9 cellular contexts compared by ENCODE assay signal in genomic region chr3:155233213-155233612, GRCh38.
DNase-seq lines count a peak whose midpoint lies in the region; ATAC-seq and TF ChIP-seq lines count a peak whose summit lies in the region.
"Had no signal": no experiment of that assay in that cellular context is flagged by ENCODE, and none has a peak within 500 bp of the region (broad histone marks: within the 10 kb centered on the region; RNA-seq: fewer than 3 reads in every experiment).

No MANE protein-coding gene starts in this region.

- H3K9me3 ChIP-seq in HEK293 (ENCODE audit: control insufficient read depth, insufficient read depth, low read depth, low read length) (no peaks in the 10 kb centered on the region), hepatocyte (ENCODE audit: low read depth) (no peaks in the 10 kb centered on the region)
- H3K9me3 ChIP-seq in naive thymus-derived CD4-positive, alpha-beta T cell (ENCODE audit: control insufficient read depth in 2 of 3, low read length in 3 of 3): no peaks in the 10 kb centered on the region

- H3K79me2 ChIP-seq in hepatocyte: no peaks in the 10 kb centered on the region

- DNase-seq in astrocyte of the cerebellum (ENCODE audit: low read depth): peak; percentile 38
- peak; percentile 45 for DNase-seq in hepatocyte (ENCODE audit: low spot score)
- DNase-seq in superior temporal gyrus (ENCODE audit: extremely low spot score): peak; percentile 61
- DNase-seq in naive thymus-derived CD4-positive, alpha-beta T cell: no peak
- DNase-seq in ACHN: no peak

- H3K9me2 ChIP-seq in hepatocyte (replicated peaks; ENCODE audit: insufficient read depth): no peaks in the 10 kb centered on the region

- no peak overlapping the region for H3K27ac ChIP-seq in HEK293 (ENCODE audit: extremely low read depth, low read depth, low read length)
- H3K27ac ChIP-seq in hepatocyte: peak overlapping the region; percentile 70
- no peak overlapping the region for H3K27ac ChIP-seq in naive thymus-derived CD4-positive, alpha-beta T cell (ENCODE audit: low read depth, low read length)
- H3K27ac ChIP-seq: HL-60 had no signal

- no peaks in the 10 kb centered on the region for H3K4me1 ChIP-seq in HEK293 (ENCODE audit: control insufficient read depth, insufficient read depth, low read length)
- peaks cover 9% of the 10 kb centered on the region for H3K4me1 ChIP-seq in hepatocyte (ENCODE audit: insufficient read depth)
- no peaks in the 10 kb centered on the region for H3K4me1 ChIP-seq in naive thymus-derived CD4-positive, alpha-beta T cell (ENCODE audit: control insufficient read depth in 2 of 2, insufficient read depth in 2 of 2, low read length in 2 of 2)

- CTCF ChIA-PET in HEK293 (lab: Yijun Ruan, JAX): no interaction called here
- CTCF ChIA-PET in naive thymus-derived CD4-positive, alpha-beta T cell (lab: Charles Lee): no interaction called here

- no peaks in the 10 kb centered on the region for H3K4me1 Mint-ChIP-seq in naive thymus-derived CD4-positive, alpha-beta T cell

- H3K4me3 Mint-ChIP-seq in naive thymus-derived CD4-positive, alpha-beta T cell: no peak overlapping the region

- peak overlapping the region; percentile 8 for H3K4me2 ChIP-seq in hepatocyte

- WGBS in hepatocyte (ENCODE audit: low lambda C conversion rate, missing lambda C conversion rate): 51% methylated on average over 2 of the region's 2 CpGs

- H2AFZ ChIP-seq in hepatocyte: peak overlapping the region; percentile 13

- H3K36me3 ChIP-seq in HEK293 (ENCODE audit: control insufficient read depth in 2 of 2, insufficient read depth in 1 of 2, low read length in 2 of 2): no peaks in the 10 kb centered on the region
- H3K36me3 ChIP-seq in hepatocyte (replicated peaks; ENCODE audit: insufficient read depth, low read depth): no peaks in the 10 kb centered on the region
- H3K36me3 ChIP-seq in naive thymus-derived CD4-positive, alpha-beta T cell (ENCODE audit: control insufficient read depth in 2 of 3, insufficient read depth in 3 of 3, low read length in 3 of 3): no peaks in the 10 kb centered on the region

- in situ Hi-C loops in astrocyte of the cerebellum (cut with HindIII; ENCODE audit: low sequenced_read_pairs) (no loop called here), ACHN (cut with HindIII; ENCODE audit: low pct_ligation_motif_present, low pct_unique_long_range_greater_than_20kb, low sequenced_read_pairs) (no loop called here)

- no peaks in the 10 kb centered on the region for H3K27me3 ChIP-seq in hepatocyte
- H3K27me3 ChIP-seq in naive thymus-derived CD4-positive, alpha-beta T cell (ENCODE audit: control insufficient read depth in 2 of 2, insufficient read depth in 2 of 2, low read length in 2 of 2): no peaks in the 10 kb centered on the region

- no peaks in the 10 kb centered on the region for H4K20me1 ChIP-seq in hepatocyte (ENCODE audit: insufficient read depth, poor library complexity, severe bottlenecking)

- no peak for ATAC-seq in naive thymus-derived CD4-positive, alpha-beta T cell
- ATAC-seq in HG02852 (IDR thresholded peaks at IDR 0.05; ENCODE audit: unreplicated experiment) (no peak), HG02981 (IDR thresholded peaks at IDR 0.05; ENCODE audit: unreplicated experiment) (no peak)

- H3K4me3 ChIP-seq in HEK293 (ENCODE audit: low read depth, low read length): no peak overlapping the region
- H3K4me3 ChIP-seq in astrocyte of the cerebellum (ENCODE audit: low read depth, low read length): no peak overlapping the region
- H3K4me3 ChIP-seq in hepatocyte: no peak overlapping the region
- H3K4me3 ChIP-seq in naive thymus-derived CD4-positive, alpha-beta T cell (ENCODE audit: low read length): no peak overlapping the region

- no peaks in the 10 kb centered on the region for H3K9me3 Mint-ChIP-seq in naive thymus-derived CD4-positive, alpha-beta T cell

- POLR2A ChIA-PET in HEK293 (lab: Yijun Ruan, JAX): no interaction called here
- POLR2A ChIA-PET in naive thymus-derived CD4-positive, alpha-beta T cell (lab: Charles Lee): no interaction called here

- no peaks in the 10 kb centered on the region for H3K27me3 Mint-ChIP-seq in naive thymus-derived CD4-positive, alpha-beta T cell

- no peak for TF ChIP-seq CTCF in HEK293 (tag by site-specific recombination; IDR thresholded peaks at IDR 0.05)
- TF ChIP-seq CTCF in astrocyte of the cerebellum (IDR thresholded peaks at IDR 0.05; ENCODE audit: low read depth, low read length, missing control alignments): no peak
- no peak for TF ChIP-seq CTCF in hepatocyte (IDR thresholded peaks at IDR 0.05; ENCODE audit: poor library complexity)

- intact Hi-C loops in naive thymus-derived CD4-positive, alpha-beta T cell (cut with micrococcal nuclease): no loop called here

- H3K36me3 Mint-ChIP-seq in naive thymus-derived CD4-positive, alpha-beta T cell: no peaks in the 10 kb centered on the region

- H3K27ac Mint-ChIP-seq in naive thymus-derived CD4-positive, alpha-beta T cell: no peak overlapping the region

TF ChIP-seq in HEK293, 187 proteins besides CTCF, POLR2A, EP300 and RAD21:
- TF ChIP-seq ZBTB48 (tag by site-specific recombination; IDR thresholded peaks at IDR 0.05): peak; percentile 40; the same call in 1 of the 2 replicates
- TF ChIP-seq ZIC2 (tag by site-specific recombination; IDR thresholded peaks at IDR 0.05): peak; percentile 48; the same call in 1 of the 2 replicates
- no peak for TF ChIP-seq ZNF561 (tag by site-specific recombination; IDR thresholded peaks at IDR 0.05; ENCODE audit: borderline replicate concordance)
- no peak for TF ChIP-seq ZNF266 (tag by site-specific recombination; IDR thresholded peaks at IDR 0.05; ENCODE audit: low read depth)
- peak; percentile 89 for TF ChIP-seq FEZF1 (tag by site-specific recombination; IDR thresholded peaks at IDR 0.05)

Comparison
In these comparisons a context has a peak if more than half of its experiments do, and no peak if none do; other contexts are left out.
1. DNase-seq: peak in astrocyte of the cerebellum (single experiment), hepatocyte (single experiment) and superior temporal gyrus (single experiment); none in naive thymus-derived CD4-positive, alpha-beta T cell (0 of 9) and ACHN (single experiment).